1 cellular context compared by ENCODE assay signal in the genomic region with DNA sequence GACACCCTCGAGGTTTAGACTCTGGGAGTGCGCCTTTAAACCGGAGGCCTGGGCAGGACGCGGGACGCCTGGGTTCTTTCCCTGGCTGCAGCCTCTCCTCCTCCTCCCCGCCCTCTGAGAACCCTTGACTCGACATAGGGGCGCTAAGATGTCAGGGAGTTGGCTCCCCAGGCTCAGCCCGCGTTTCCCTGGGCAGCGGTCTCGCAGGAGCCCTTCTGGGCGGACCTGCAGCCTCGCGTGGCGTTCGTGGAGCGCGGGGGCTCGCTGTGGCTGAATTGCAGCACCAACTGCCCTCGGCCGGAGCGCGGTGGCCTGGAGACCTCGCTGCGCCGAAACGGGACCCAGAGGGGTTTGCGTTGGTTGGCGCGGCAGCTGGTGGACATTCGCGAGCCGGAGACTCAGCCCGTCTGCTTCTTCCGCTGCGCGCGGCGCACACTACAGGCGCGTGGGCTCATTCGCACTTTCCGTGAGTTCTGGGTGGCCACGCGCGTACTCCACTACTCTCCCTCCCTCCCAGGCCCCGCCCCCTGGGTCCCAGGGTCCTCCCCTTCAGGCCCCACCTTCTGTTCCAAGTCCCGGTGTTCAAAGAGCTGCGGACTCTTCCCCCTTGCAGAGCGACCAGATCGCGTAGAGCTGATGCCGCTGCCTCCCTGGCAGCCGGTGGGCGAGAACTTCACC.
A peak's percentile ranks its signal among the peaks of the same experiment; 100 is the strongest.
TF ChIP-seq lines count a peak whose summit lies in the region.

No MANE protein-coding gene starts in this region.

TF ChIP-seq in HEK293, 187 proteins besides CTCF, POLR2A, EP300 and RAD21 (continued from another document):
- TF ChIP-seq HIC1 (tag by site-specific recombination; IDR thresholded peaks at IDR 0.05) (peak; percentile 58; the same call in 1 of the 2 replicates), ZBTB17 (tag by site-specific recombination; IDR thresholded peaks at IDR 0.05) (peak; percentile 32), GLIS1 (tag by site-specific recombination; IDR thresholded peaks at IDR 0.05) (peak; percentile 82), ZNF366 (tag by site-specific recombination; conservative IDR thresholded peaks at IDR 0.05) (no peak; the same call in 1 of the 2 replicates), MYNN (tag by site-specific recombination; IDR thresholded peaks at IDR 0.05; ENCODE audit: borderline replicate concordance) (no peak), KLF17 (tag by site-specific recombination; IDR thresholded peaks at IDR 0.05) (peak; percentile 45; the same call in 1 of the 2 replicates), KLF8 (tag by site-specific recombination; IDR thresholded peaks at IDR 0.05) (peak; percentile 17; the same call in 1 of the 2 replicates), HOXD13 (CRISPR knock-in tag; IDR thresholded peaks at IDR 0.05; ENCODE audit: borderline replicate concordance) (no peak), HOXA7 (CRISPR knock-in tag; IDR thresholded peaks at IDR 0.05; ENCODE audit: borderline replicate concordance) (no peak), SP3 (tag by site-specific recombination; IDR thresholded peaks at IDR 0.05) (peak; percentile 87), ZSCAN23 (tag by site-specific recombination; IDR thresholded peaks at IDR 0.05) (no peak), SP7 (tag by site-specific recombination; IDR thresholded peaks at IDR 0.05) (no peak; the same call in 1 of the 2 replicates), ZNF76 (tag by site-specific recombination; IDR thresholded peaks at IDR 0.05; ENCODE audit: borderline replicate concordance, low read depth) (peak; percentile 39; the same call in 1 of the 2 replicates), KLF9 (tag by site-specific recombination; IDR thresholded peaks at IDR 0.05; ENCODE audit: low read depth) (peak; percentile 78), ZNF692 (tag by site-specific recombination; IDR thresholded peaks at IDR 0.05) (peak; percentile 56; the same call in 1 of the 2 replicates), ZNF391 (tag by site-specific recombination; IDR thresholded peaks at IDR 0.05; ENCODE audit: borderline replicate concordance, low read depth) (no peak), ZNF19 (tag by site-specific recombination; IDR thresholded peaks at IDR 0.05; ENCODE audit: low read depth) (no peak), ZNF350 (tag by site-specific recombination; IDR thresholded peaks at IDR 0.05) (no peak), ZBTB8A (tag by site-specific recombination; IDR thresholded peaks at IDR 0.05) (0 out of 2 replicates have a peak, but pooled peaks have one; percentile 17), ZNF335 (tag by site-specific recombination; conservative IDR thresholded peaks at IDR 0.05) (peak; percentile 65), BCL11B (tag by site-specific recombination; IDR thresholded peaks at IDR 0.05; ENCODE audit: low read depth) (peak; percentile 13; the same call in 1 of the 2 replicates), ZBTB26 (tag by site-specific recombination; optimal IDR thresholded peaks at IDR 0.05) (peak; percentile 89), ZNF362 (tag by site-specific recombination; IDR thresholded peaks at IDR 0.05) (no peak), ZNF341 (tag by site-specific recombination; IDR thresholded peaks at IDR 0.05; ENCODE audit: low read depth) (peak; percentile 77; the same call in 1 of the 2 replicates), ZNF600 (tag by site-specific recombination; IDR thresholded peaks at IDR 0.05) (peak; percentile 58; the same call in 1 of the 2 replicates), EGR2 (tag by site-specific recombination; IDR thresholded peaks at IDR 0.05; ENCODE audit: low read depth) (0 out of 2 replicates have a peak, but pooled peaks have one; percentile 8), SCRT1 (tag by site-specific recombination; IDR thresholded peaks at IDR 0.05; ENCODE audit: borderline replicate concordance) (no peak), ZNF132 (tag by site-specific recombination; IDR thresholded peaks at IDR 0.05; ENCODE audit: borderline replicate concordance) (no peak), SP2 (tag by site-specific recombination; IDR thresholded peaks at IDR 0.05) (peak; percentile 90), PRDM10 (tag by site-specific recombination; IDR thresholded peaks at IDR 0.05) (peak; percentile 48; the same call in 1 of the 2 replicates), ZNF302 (tag by site-specific recombination; IDR thresholded peaks at IDR 0.05; ENCODE audit: low read depth) (no peak), PATZ1 (tag by site-specific recombination; IDR thresholded peaks at IDR 0.05) (peak; percentile 50), GLIS2 (tag by site-specific recombination; IDR thresholded peaks at IDR 0.05) (peak; percentile 66)
